ENCODE assay signal across 13 cellular contexts in genomic region chr14:68172664-68173063, GRCh38.
DNase-seq lines count a peak whose midpoint lies in the region; ATAC-seq, FAIRE-seq and TF ChIP-seq lines count a peak whose summit lies in the region.
"Had no signal": no experiment of that assay in that cellular context is flagged by ENCODE, and none has a peak within 500 bp of the region (broad histone marks: within the 10 kb centered on the region; RNA-seq: fewer than 3 reads in every experiment).

No MANE protein-coding gene starts in this region.

- H3K79me2 ChIP-seq in HCT116 (ENCODE audit: insufficient read depth, low read length) (no peaks in the 10 kb centered on the region), SK-N-SH (ENCODE audit: insufficient read depth) (no peaks in the 10 kb centered on the region)

- no TSS peak for BruUV-seq in HCT116 (replicated peaks; lab: Mats Ljungman, UMichigan)

- ATAC-seq in HCT116: no peak
- no peak for ATAC-seq in HG02623 (IDR thresholded peaks at IDR 0.05; ENCODE audit: unreplicated experiment)
- ATAC-seq in GM18868 (IDR thresholded peaks at IDR 0.05; ENCODE audit: unreplicated experiment): no peak

- intact Hi-C loops in HCT116 (cut with micrococcal nuclease): no loop called here
- intact Hi-C loops in kidney (cut with DNase I): no loop called here
- intact Hi-C loops in stomach (cut with DNase I; ENCODE audit: low total_unique reads): no loop called here

- H3K27ac ChIP-seq in HCT116 (ENCODE audit: low read depth, low read length) (peak overlapping the region; percentile 72), SK-N-SH (ENCODE audit: low read depth in 2 of 2, low read length in 1 of 2) (peak overlapping the region; percentile 18 to 76; a peak in 2 of 4 replicates), kidney (ENCODE audit: low read depth in 2 of 2, low read length in 2 of 2) (peak overlapping the region; percentile 72 to 82), stomach (peak overlapping the region in 4 of 5 donors; percentile 64 to 79 (median 72))

- CTCF ChIA-PET in HCT116 (lab: Charles Lee): no interaction called here
- CTCF ChIA-PET in SK-N-SH (lab: Yijun Ruan, JAX): interaction anchor here (0.9 to 1.3 kb wide), 3 partner anchors 20 to 229 kb away, joined by 3 read pairs; no protein-coding TSS in a partner anchor

- FAIRE-seq in kidney (lab: Jason Lieb, UNC): peak; percentile 98

- H3K4me2 ChIP-seq in HCT116 (ENCODE audit: low read length): peak overlapping the region; percentile 48
- H3K4me2 ChIP-seq in SK-N-SH: no peak overlapping the region

- WGBS in SK-N-SH (ENCODE audit: low lambda C conversion rate): 58% methylated on average over 1 of the region's 1 CpG
- WGBS in stomach, 5 donors: 20 to 45% (median 27%) methylated on average over 1 of the region's 1 CpG

- TF ChIP-seq EP300 in SK-N-SH (IDR thresholded peaks at IDR 0.05; ENCODE audit: borderline replicate concordance in 1 of 2, low read depth in 1 of 2, low read length in 1 of 2) (no peak), stomach (IDR thresholded peaks at IDR 0.05) (no peak)

- POLR2A ChIA-PET in HCT116 (lab: Charles Lee) (interaction anchor here (0.9 to 1.5 kb wide), 3 partner anchors 29 to 84 kb away, joined by 3 read pairs; no protein-coding TSS in a partner anchor), SK-N-SH (lab: Yijun Ruan, JAX) (no interaction called here)

- no peak for TF ChIP-seq RAD21 in HCT116 (IDR thresholded peaks at IDR 0.05; ENCODE audit: low read depth)
- no peak for TF ChIP-seq RAD21 in SK-N-SH (IDR thresholded peaks at IDR 0.05; ENCODE audit: low read length)

- DNase-seq in HCT116 (ENCODE audit: low read depth, low spot score): peak; percentile 34
- DNase-seq in SK-N-SH: no peak
- DNase-seq in kidney: no peak
- DNase-seq in stomach: no peak
- DNase-seq in activated CD4-positive, CD25-positive, alpha-beta regulatory T cell treated with anti-CD3 and anti-CD28 coated beads, Interleukin-2, amount 50 U/mL, for 72 hours: no peak
- no peak for DNase-seq in globus pallidus (ENCODE audit: low spot score)
- DNase-seq: aorta, foreskin melanocyte, KBM-7, NCI-H446 treated with DMSO at 0.1 percent for 48 hours, T-helper 1 cell had no signal

- TF ChIP-seq POLR2A in HCT116 (IDR thresholded peaks at IDR 0.05; ENCODE audit: borderline replicate concordance, extremely low read depth, insufficient read depth, insufficient read length) (no peak), stomach (IDR thresholded peaks at IDR 0.05) (no peak)

- H3K9ac ChIP-seq in HCT116 (ENCODE audit: low read length): no peak overlapping the region
- no peak overlapping the region for H3K9ac ChIP-seq in SK-N-SH
- no peak overlapping the region for H3K9ac ChIP-seq in kidney (ENCODE audit: low read length in 2 of 2)

- H3K4me3 ChIP-seq in HCT116 (replicated peaks in 1 of 2; ENCODE audit: low read depth in 1 of 2, low read length in 2 of 2) (no peak overlapping the region; a peak in 1 of 4 replicates), SK-N-SH (ENCODE audit: low read depth in 2 of 2, low read length in 1 of 2) (no peak overlapping the region), kidney (ENCODE audit: low read length in 2 of 2) (no peak overlapping the region), stomach (no peak overlapping the region)

- peaks cover 4% of the 10 kb centered on the region for H3F3A ChIP-seq in SK-N-SH (replicated peaks; ENCODE audit: insufficient read depth)

- H3K36me3 ChIP-seq in HCT116 (ENCODE audit: control insufficient read depth in 1 of 2, insufficient read depth in 2 of 2, low read length in 2 of 2): no peaks in the 10 kb centered on the region
- H3K36me3 ChIP-seq in SK-N-SH (replicated peaks in 1 of 2; ENCODE audit: control insufficient read depth in 1 of 2, insufficient read depth in 2 of 2, low read length in 1 of 2): no peaks in the 10 kb centered on the region
- H3K36me3 ChIP-seq in kidney (ENCODE audit: control insufficient read depth in 1 of 2, insufficient read depth in 2 of 2, low read length in 2 of 2): no peaks in the 10 kb centered on the region
- H3K36me3 ChIP-seq in stomach: no peaks in the 10 kb centered on the region

- no peaks in the 10 kb centered on the region for H3K27me3 ChIP-seq in HCT116 (ENCODE audit: insufficient read depth, low read length)
- no peaks in the 10 kb centered on the region for H3K27me3 ChIP-seq in SK-N-SH (ENCODE audit: insufficient read depth)
- no peaks in the 10 kb centered on the region for H3K27me3 ChIP-seq in stomach

- H3K9me3 ChIP-seq in HCT116 (ENCODE audit: control insufficient read depth in 1 of 2, insufficient read depth in 1 of 2, low read depth in 1 of 2, low read length in 2 of 2) (no peaks in the 10 kb centered on the region), SK-N-SH (no peaks in the 10 kb centered on the region), kidney (ENCODE audit: control insufficient read depth in 1 of 2, low read length in 2 of 2) (no peaks in the 10 kb centered on the region), stomach (no peaks in the 10 kb centered on the region)

- no peak for TF ChIP-seq CTCF in HCT116 (IDR thresholded peaks at IDR 0.05 in 2 of 3, conservative IDR thresholded peaks at IDR 0.05 in 1 of 3; ENCODE audit: borderline replicate concordance in 1 of 3, insufficient read depth in 1 of 3, low read depth in 2 of 3, low read length in 2 of 3)
- no peak for TF ChIP-seq CTCF in SK-N-SH (IDR thresholded peaks at IDR 0.05)
- no peak for TF ChIP-seq CTCF in kidney (IDR thresholded peaks at IDR 0.05; ENCODE audit: borderline replicate concordance, extremely low read depth, insufficient read depth)
- no peak for TF ChIP-seq CTCF in stomach (IDR thresholded peaks at IDR 0.05)

- H2AFZ ChIP-seq in HCT116 (ENCODE audit: low read depth, low read length, poor library complexity, severe bottlenecking) (no peak overlapping the region), SK-N-SH (ENCODE audit: low read depth) (no peak overlapping the region)

- H3K4me1 ChIP-seq in HCT116 (ENCODE audit: control insufficient read depth in 1 of 2, insufficient read depth in 2 of 2, low read length in 2 of 2) (peaks cover 24 to 70% of the 10 kb centered on the region in 2 experiments), SK-N-SH (ENCODE audit: control insufficient read depth in 1 of 2, insufficient read depth in 2 of 2, low read depth in 1 of 2, low read length in 1 of 2) (peaks cover 4 to 8% of the 10 kb centered on the region in 2 experiments; a peak in 3 of 4 replicates), kidney (ENCODE audit: control insufficient read depth in 1 of 2, insufficient read depth in 1 of 2, low read depth in 1 of 2, low read length in 2 of 2) (peaks cover 9 to 16% of the 10 kb centered on the region in 2 donors), stomach (peaks cover 39 to 83% (median 61%) of the 10 kb centered on the region in 4 donors)

- RAD21 ChIA-PET in HCT116 (lab: Charles Lee; ENCODE audit: low non-redundant PET in 1 of 2, low total read pairs in 2 of 2, uncharacterized antibody in 2 of 2, unreplicated experiment in 2 of 2): no interaction called here

- H4K20me1 ChIP-seq in HCT116 (ENCODE audit: insufficient read depth): no peaks in the 10 kb centered on the region
- no peaks in the 10 kb centered on the region for H4K20me1 ChIP-seq in SK-N-SH (ENCODE audit: insufficient read depth)

- no peaks in the 10 kb centered on the region for H3K9me2 ChIP-seq in HCT116 (ENCODE audit: insufficient read depth)
- H3K9me2 ChIP-seq in SK-N-SH: no peaks in the 10 kb centered on the region

TF ChIP-seq in HCT116, 20 proteins besides CTCF, POLR2A, EP300 and RAD21 (continues in another document):
- no peak for TF ChIP-seq POLR2AphosphoS5 (IDR thresholded peaks at IDR 0.05; ENCODE audit: low read depth, low read length)
- TF ChIP-seq CBX3 (IDR thresholded peaks at IDR 0.05; ENCODE audit: low read depth): peak; percentile 37; the same call in 1 of the 2 replicates
- no peak for TF ChIP-seq EZH2phosphoT487 (IDR thresholded peaks at IDR 0.05; ENCODE audit: borderline replicate concordance)
- no peak for TF ChIP-seq ELF1 (IDR thresholded peaks at IDR 0.05; ENCODE audit: borderline replicate concordance, low read depth)
- 0 out of 2 replicates have a peak, but pooled peaks have one; percentile 15 for TF ChIP-seq SIN3A (IDR thresholded peaks at IDR 0.05; ENCODE audit: low read depth)

TF ChIP-seq in SK-N-SH, 30 proteins besides CTCF, POLR2A, EP300 and RAD21 (continues in another document):
- TF ChIP-seq MEF2A (IDR thresholded peaks at IDR 0.05; ENCODE audit: borderline replicate concordance, low read depth): no peak
- no peak for TF ChIP-seq REST (IDR thresholded peaks at IDR 0.05; ENCODE audit: low read depth, low read length)
- TF ChIP-seq FOXJ3 (CRISPR knock-in tag; IDR thresholded peaks at IDR 0.05): no peak
- no peak for TF ChIP-seq SIN3A (IDR thresholded peaks at IDR 0.05; ENCODE audit: borderline replicate concordance, low read depth, low read length)

Comparison
In these comparisons a context has a peak if more than half of its experiments do, and no peak if none do; other contexts are left out.
1. Of the 11 proteins assayed by ChIP-seq in both SK-N-SH and HCT116: peak only in SK-N-SH: none; only in HCT116: SIN3A; in both: none; in neither: 10.